ENCODE assay signal across 8 cellular contexts in the genomic region with DNA sequence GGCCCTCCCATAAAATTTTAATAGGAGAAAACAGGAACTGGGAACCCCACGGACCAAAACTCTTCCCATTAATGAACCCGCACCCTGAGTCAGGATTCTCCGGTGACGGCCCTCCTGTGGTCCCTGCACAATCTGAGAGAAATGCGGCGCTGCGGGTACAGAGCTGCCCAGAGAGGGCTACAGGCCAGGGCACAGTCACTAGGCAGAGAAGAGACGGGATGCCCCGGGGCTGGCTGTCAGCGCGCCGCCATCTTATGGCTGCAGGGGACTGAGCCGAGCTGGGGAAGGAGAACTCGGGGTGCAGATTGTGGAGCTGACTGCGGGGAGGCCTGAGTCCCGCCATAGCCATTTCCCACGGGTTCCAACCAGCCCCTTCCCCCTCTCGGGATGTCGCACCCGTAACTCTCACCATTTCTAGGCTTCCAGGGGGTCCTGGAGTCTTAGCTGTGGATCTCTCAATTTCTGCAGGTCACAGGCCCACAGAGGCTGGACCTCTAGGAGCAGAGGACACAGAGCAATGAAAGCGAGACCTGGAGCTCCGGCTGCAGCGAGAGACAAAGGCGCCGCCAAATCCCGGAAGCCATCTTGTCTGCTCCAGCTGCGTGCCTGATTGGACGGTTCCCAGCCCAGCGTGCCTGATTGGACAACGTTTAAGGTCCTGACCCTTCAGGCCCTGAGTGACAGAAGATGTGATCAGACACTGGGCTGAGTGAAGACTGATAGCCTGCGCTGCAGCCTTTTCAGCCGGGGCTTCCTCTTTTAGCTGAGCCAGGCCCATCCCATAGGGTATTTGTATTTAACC. TPM values are rescaled to one million over a fixed set of nuclear protein-coding genes. Genes with fewer than 3 reads are reported as not detected.
DNase-seq lines count a peak whose midpoint lies in the region; ATAC-seq and TF ChIP-seq lines count a peak whose summit lies in the region.

A gene (minus strand): TSS at position 591 of the 802 bp plus-strand sequence. CDS start 179 bp downstream, at position 412.

- peak; percentile 97 for ATAC-seq in GM23338

- peaks cover 11% of the 10 kb centered on the region; the same call in 1 of the 2 replicates for H4K20me1 ChIP-seq in GM23338 (replicated peaks; ENCODE audit: insufficient read depth)

- peaks cover 38% of the 10 kb centered on the region for H3K36me3 Mint-ChIP-seq in GM23338 (ENCODE audit: low read depth)
- peaks cover 34% of the 10 kb centered on the region for H3K36me3 Mint-ChIP-seq in neural crest cell (ENCODE audit: low read depth)

- peaks cover 8% of the 10 kb centered on the region; the same call in 1 of the 2 replicates for H3K4me1 ChIP-seq in GM23338 (ENCODE audit: insufficient read depth)
- peaks cover 3% of the 10 kb centered on the region for H3K4me1 ChIP-seq in stomach smooth muscle (ENCODE audit: control insufficient read depth, insufficient read depth, low read length)

- H3K27ac ChIP-seq in GM23338 (ENCODE audit: low read depth) (peak within 1 kb of the TSS; percentile 98), stomach smooth muscle (ENCODE audit: low read length) (peak within 1 kb of the TSS; percentile 69)

- no peaks in the 10 kb centered on the region for H3K27me3 ChIP-seq in GM23338 (ENCODE audit: insufficient read depth)
- H3K27me3 ChIP-seq in stomach smooth muscle (ENCODE audit: control insufficient read depth in 1 of 2, insufficient read depth in 2 of 2, low read length in 2 of 2) = no peaks in the 10 kb centered on the region

- TF ChIP-seq CTCF in GM23338 (conservative IDR thresholded peaks at IDR 0.05; ENCODE audit: low read depth in 2 of 2) (no peak), fibroblast of villous mesenchyme (IDR thresholded peaks at IDR 0.05; ENCODE audit: insufficient read depth, low read depth, low read length) (peak; percentile 6), neural crest cell (conservative IDR thresholded peaks at IDR 0.05) (peak; percentile 33)

- H3K4me3 Mint-ChIP-seq in GM23338 (peak within 1 kb of the TSS; percentile 99), neural crest cell (peak within 1 kb of the TSS; percentile 99)

- H3K27ac Mint-ChIP-seq in GM23338 (peak within 1 kb of the TSS; percentile 100), neural crest cell (ENCODE audit: unreplicated experiment) (peak within 1 kb of the TSS; percentile 100)

- peaks cover 18% of the 10 kb centered on the region for H3K4me1 Mint-ChIP-seq in GM23338
- H3K4me1 Mint-ChIP-seq in neural crest cell = peaks cover 21% of the 10 kb centered on the region

- H3F3A ChIP-seq in GM23338 (replicated peaks; ENCODE audit: low read depth) = no peaks in the 10 kb centered on the region

- peaks cover 49% of the 10 kb centered on the region for H3K79me2 ChIP-seq in GM23338 (replicated peaks; ENCODE audit: insufficient read depth)

- peak within 1 kb of the TSS; percentile 81 for H3K4me2 ChIP-seq in GM23338

- no peaks in the 10 kb centered on the region for H3K9me2 ChIP-seq in GM23338 (ENCODE audit: insufficient read depth)

- H3K9me3 Mint-ChIP-seq in GM23338 (no peaks in the 10 kb centered on the region), neural crest cell (no peaks in the 10 kb centered on the region)

- peak within 1 kb of the TSS; percentile 70 to 79 for H3K9ac ChIP-seq in stomach smooth muscle (ENCODE audit: low read length in 2 of 2)

- H3K27me3 Mint-ChIP-seq in GM23338 (ENCODE audit: insufficient read depth, low read depth, poor library complexity) (peaks cover 4% of the 10 kb centered on the region), neural crest cell (ENCODE audit: low read depth) (no peaks in the 10 kb centered on the region)

- H3K36me3 ChIP-seq in GM23338 (ENCODE audit: insufficient read depth) = peaks cover 4% of the 10 kb centered on the region; the same call in 1 of the 2 replicates
- H3K36me3 ChIP-seq in stomach smooth muscle (ENCODE audit: control insufficient read depth in 2 of 2, insufficient read depth in 2 of 2, low read length in 2 of 2) = no peaks in the 10 kb centered on the region

- DNase-seq in EH (ENCODE audit: low read depth) (peak; percentile 95), GM23338 (ENCODE audit: low spot score) (peak; percentile 97), LHCN-M2 (ENCODE audit: low read depth) (peak; percentile 93), SHP77 (lab: John Stamatoyannopoulos, UW) (peak; percentile 91 to 93), fibroblast of villous mesenchyme (ENCODE audit: low read depth) (peak; percentile 91), neural crest cell (ENCODE audit: low read depth, low spot score) (peak; percentile 76)
- DNase-seq in activated effector memory CD4-positive, alpha-beta T cell treated with anti-CD3 and anti-CD28 coated beads, Interleukin-2, amount 50 U/mL, for 16 hours = peak; percentile 95

- no peaks in the 10 kb centered on the region for H3K9me3 ChIP-seq in stomach smooth muscle (ENCODE audit: control insufficient read depth in 2 of 2, low read length in 2 of 2)

- H3K4me3 ChIP-seq in GM23338 (peak within 1 kb of the TSS; percentile 98), fibroblast of villous mesenchyme (ENCODE audit: low read depth, low read length) (peak within 1 kb of the TSS; percentile 83), stomach smooth muscle (ENCODE audit: low read length in 2 of 2) (peak within 1 kb of the TSS; percentile 91 to 93)

- peak within 1 kb of the TSS; percentile 24; the same call in 1 of the 2 replicates for H2AFZ ChIP-seq in GM23338

TF ChIP-seq in GM23338, 12 proteins besides CTCF, POLR2A, EP300 and RAD21:
- TF ChIP-seq ZNF331 (CRISPR knock-in tag; IDR thresholded peaks at IDR 0.05; ENCODE audit: low read depth) (no peak), NANOG (IDR thresholded peaks at IDR 0.05; ENCODE audit: borderline replicate concordance) (no peak), POLR2AphosphoS5 (IDR thresholded peaks at IDR 0.05; ENCODE audit: low read depth) (peak; percentile 81)
- TF ChIP-seq, protein P1, sequence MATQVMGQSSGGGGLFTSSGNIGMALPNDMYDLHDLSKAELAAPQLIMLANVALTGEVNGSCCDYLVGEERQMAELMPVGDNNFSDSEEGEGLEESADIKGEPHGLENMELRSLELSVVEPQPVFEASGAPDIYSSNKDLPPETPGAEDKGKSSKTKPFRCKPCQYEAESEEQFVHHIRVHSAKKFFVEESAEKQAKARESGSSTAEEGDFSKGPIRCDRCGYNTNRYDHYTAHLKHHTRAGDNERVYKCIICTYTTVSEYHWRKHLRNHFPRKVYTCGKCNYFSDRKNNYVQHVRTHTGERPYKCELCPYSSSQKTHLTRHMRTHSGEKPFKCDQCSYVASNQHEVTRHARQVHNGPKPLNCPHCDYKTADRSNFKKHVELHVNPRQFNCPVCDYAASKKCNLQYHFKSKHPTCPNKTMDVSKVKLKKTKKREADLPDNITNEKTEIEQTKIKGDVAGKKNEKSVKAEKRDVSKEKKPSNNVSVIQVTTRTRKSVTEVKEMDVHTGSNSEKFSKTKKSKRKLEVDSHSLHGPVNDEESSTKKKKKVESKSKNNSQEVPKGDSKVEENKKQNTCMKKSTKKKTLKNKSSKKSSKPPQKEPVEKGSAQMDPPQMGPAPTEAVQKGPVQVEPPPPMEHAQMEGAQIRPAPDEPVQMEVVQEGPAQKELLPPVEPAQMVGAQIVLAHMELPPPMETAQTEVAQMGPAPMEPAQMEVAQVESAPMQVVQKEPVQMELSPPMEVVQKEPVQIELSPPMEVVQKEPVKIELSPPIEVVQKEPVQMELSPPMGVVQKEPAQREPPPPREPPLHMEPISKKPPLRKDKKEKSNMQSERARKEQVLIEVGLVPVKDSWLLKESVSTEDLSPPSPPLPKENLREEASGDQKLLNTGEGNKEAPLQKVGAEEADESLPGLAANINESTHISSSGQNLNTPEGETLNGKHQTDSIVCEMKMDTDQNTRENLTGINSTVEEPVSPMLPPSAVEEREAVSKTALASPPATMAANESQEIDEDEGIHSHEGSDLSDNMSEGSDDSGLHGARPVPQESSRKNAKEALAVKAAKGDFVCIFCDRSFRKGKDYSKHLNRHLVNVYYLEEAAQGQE (IDR thresholded peaks at IDR 0.05; ENCODE audit: unreplicated experiment) = no peak

RNA-seq across cellular contexts. Expression of the gene that starts here (rescaled TPM):
- 37.8 and 39.4 TPM in 2 replicates for total RNA-seq in GM23338 (2014; rRNA removed; shearing (Covaris generic))
- polyA plus RNA-seq in GM23338 (2016; fragmentation: Nextera tagmentation; extraction: Ambion mirVana) = 15.8 and 20.2 TPM in 2 replicates
- total RNA-seq in LHCN-M2 (2014; rRNA removed) (13.1 and 16.3 TPM in 2 replicates), fibroblast of villous mesenchyme (7.4 and 10.4 TPM in 2 replicates), neural crest cell (24.3 and 24.5 TPM in 2 replicates)
- 3.8 TPM for polyA plus RNA-seq in LHCN-M2 (2012)

Comparison
In these comparisons a context has a peak if more than half of its experiments do, and no peak if none do; other contexts are left out.
1. Peak in every context shown above with its lines: DNase-seq, ATAC-seq, H3K4me3 ChIP-seq and H3K27ac ChIP-seq.
2. CTCF ChIP-seq: peak in fibroblast of villous mesenchyme (single experiment) and neural crest cell (single experiment); none in GM23338 (0 of 2).